Comparison of ENCODE assay signal across 6 cellular contexts in the genomic region with DNA sequence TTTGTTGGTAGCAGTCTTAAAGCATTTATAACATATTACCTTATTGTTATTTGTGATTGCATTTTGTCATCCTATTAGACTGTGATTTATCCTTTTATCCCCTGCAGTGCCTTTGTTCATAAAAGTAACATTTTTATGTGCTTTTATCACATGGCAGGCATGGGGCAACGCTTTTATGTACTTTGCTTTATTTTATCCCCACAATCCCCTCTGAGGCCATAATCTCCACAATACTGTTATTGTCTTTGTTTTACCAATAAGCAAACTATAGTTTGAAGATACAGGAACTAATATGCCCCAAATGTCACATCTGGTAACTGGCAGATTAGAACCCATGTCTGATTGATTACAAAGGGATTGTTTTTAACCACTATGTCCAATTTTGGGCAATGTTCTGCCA.
"Had no signal": no experiment of that assay in that cellular context is flagged by ENCODE, and none has a peak within 500 bp of the region (broad histone marks: within the 10 kb centered on the region; RNA-seq: fewer than 3 reads in every experiment).

No MANE protein-coding gene starts in this region.

- H3K4me1 Mint-ChIP-seq: IgD-negative memory B cell had no signal

- ATAC-seq: HepG2, K562 had no signal

- H3K4me3 Mint-ChIP-seq: IgD-negative memory B cell had no signal

- H3K27ac ChIP-seq: HL-60 had no signal

- H3K9me3 Mint-ChIP-seq: IgD-negative memory B cell had no signal

- H3K27ac Mint-ChIP-seq: IgD-negative memory B cell had no signal

- DNase-seq: IMR-90, KBM-7 had no signal

- H3K4me3 ChIP-seq: K562 had no signal

- H3K36me3 Mint-ChIP-seq: IgD-negative memory B cell had no signal

- H3K27me3 Mint-ChIP-seq: IgD-negative memory B cell had no signal
